In genomic region chr16:29627661-29628075, GRCh38 we compare ENCODE assay signal across 1 cellular context.
A peak's percentile ranks its signal among the peaks of the same experiment; 100 is the strongest.
TF ChIP-seq lines count a peak whose summit lies in the region.

No MANE protein-coding gene starts in this region.

TF ChIP-seq in IMR-90, 13 proteins besides CTCF, POLR2A, EP300 and RAD21:
- TF ChIP-seq CEBPB (IDR thresholded peaks at IDR 0.05; ENCODE audit: low read depth, low read length) = peak; percentile 24; the same call in 1 of the 2 replicates
TF ChIP-seq in IMR-90: peak in this region for 1; not testable (repeated sequence) for 12.
